8 cellular contexts compared by ENCODE assay signal in the genomic region with DNA sequence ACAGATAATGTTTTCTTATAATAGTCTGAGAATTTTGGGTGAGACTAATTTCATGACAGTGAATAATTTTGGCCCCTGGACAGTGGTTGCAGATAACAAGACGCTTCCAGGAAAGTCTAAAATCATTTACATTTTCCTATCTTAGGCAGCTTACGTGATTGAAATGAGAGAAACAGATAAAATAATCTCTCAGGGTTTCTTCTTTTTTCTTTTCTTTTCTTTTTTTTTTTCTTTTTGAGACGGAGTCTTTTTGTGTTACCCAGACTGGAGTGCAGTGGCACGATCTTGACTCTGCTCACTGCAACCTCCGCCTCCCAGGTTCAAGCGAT. TPM values are rescaled to one million over a fixed set of nuclear protein-coding genes. Genes with fewer than 3 reads are reported as not detected.
DNase-seq lines count a peak whose midpoint lies in the region; ATAC-seq, FAIRE-seq and TF ChIP-seq lines count a peak whose summit lies in the region.

No MANE protein-coding gene starts in this region.

- TF ChIP-seq CTCF in KMS-11 (conservative IDR thresholded peaks at IDR 0.05; ENCODE audit: low read depth, low read length) (no peak), adrenal gland (IDR thresholded peaks at IDR 0.05) (no peak), natural killer cell (IDR thresholded peaks at IDR 0.05) (no peak)

- no peaks in the 10 kb centered on the region for H3K27me3 Mint-ChIP-seq in natural killer cell (ENCODE audit: low read depth in 2 of 2)

- intact Hi-C loops in adrenal gland (cut with DNase I): loop anchor here (5.0 kb wide), 1 partner anchor 86 kb away; no protein-coding TSS in a partner anchor
- intact Hi-C loops in natural killer cell (cut with micrococcal nuclease): loop anchor here (1.0 to 5.0 kb wide), 4 partner anchors 65 to 211 kb away; no protein-coding TSS in a partner anchor

- no peak overlapping the region for H3K4me3 ChIP-seq in BLaER1 treated with 17β-estradiol and CSF1 and Interleukin-3, amounts not matched to agents 10 nM and 100 nM
- H3K4me3 ChIP-seq in KMS-11 (IDR thresholded peaks at IDR 0.05; ENCODE audit: insufficient read depth, low read depth, low read length) (no peak overlapping the region), adrenal gland (no peak overlapping the region)

- no peaks in the 10 kb centered on the region for H3K36me3 ChIP-seq in BLaER1 treated with 17β-estradiol and CSF1 and Interleukin-3, amounts not matched to agents 10 nM and 100 nM
- H3K36me3 ChIP-seq in KMS-11 (ENCODE audit: insufficient read depth): no peaks in the 10 kb centered on the region
- no peaks in the 10 kb centered on the region for H3K36me3 ChIP-seq in adrenal gland (replicated peaks in 1 of 2)

- WGBS in adrenal gland, 4 donors: 49 to 59% (median 55%) methylated on average over 6 of the region's 6 CpGs

- H3K27ac ChIP-seq in BLaER1 treated with 17β-estradiol and CSF1 and Interleukin-3, amounts not matched to agents 10 nM and 100 nM: peak overlapping the region in 4 of 11 experiments; percentile 15 to 54 (median 34); a peak in 4 of 22 replicates
- H3K27ac ChIP-seq in KMS-11 (no peak overlapping the region), adrenal gland (peak overlapping the region in 4 of 5 donors; percentile 27 to 93 (median 83))

- peak overlapping the region; percentile 2 to 71 for H3K27ac Mint-ChIP-seq in natural killer cell

- H3K9me3 ChIP-seq in BLaER1 treated with 17β-estradiol and CSF1 and Interleukin-3, amounts not matched to agents 10 nM and 100 nM (replicated peaks in 1 of 11): peaks cover 0 to 8% (median 6%) of the 10 kb centered on the region in 11 experiments; a peak in 9 of 22 replicates
- no peaks in the 10 kb centered on the region for H3K9me3 ChIP-seq in adrenal gland (replicated peaks in 1 of 3)

- DNase-seq in adrenal gland (no peak), natural killer cell (no peak), NCI-H2171 treated with DMSO at 0.1 percent for 48 hours (lab: John Stamatoyannopoulos, UW) (no peak), NCI-H2107 treated with DMSO at 0.1 percent for 48 hours (lab: John Stamatoyannopoulos, UW; ENCODE audit: unreplicated experiment) (no peak), H54 (ENCODE audit: insufficient read length, low spot score) (no peak)

- H2AFZ ChIP-seq in KMS-11 (ENCODE audit: low read depth): peak overlapping the region; percentile 35; the same call in 1 of the 2 replicates

- H4K20me1 ChIP-seq in BLaER1 treated with 17β-estradiol and CSF1 and Interleukin-3, amounts not matched to agents 10 nM and 100 nM: peaks cover 0 to 4% (median 0%) of the 10 kb centered on the region in 11 experiments; a peak in 4 of 22 replicates
- no peaks in the 10 kb centered on the region for H4K20me1 ChIP-seq in KMS-11 (ENCODE audit: insufficient read depth)

- ATAC-seq in natural killer cell (no peak), GM18517 (IDR thresholded peaks at IDR 0.05; ENCODE audit: unreplicated experiment) (no peak)

- peak overlapping the region; percentile 19 for H3K4me3 Mint-ChIP-seq in natural killer cell

- peaks cover 0 to 34% (median 27%) of the 10 kb centered on the region in 11 experiments; a peak in 19 of 22 replicates for H3K27me3 ChIP-seq in BLaER1 treated with 17β-estradiol and CSF1 and Interleukin-3, amounts not matched to agents 10 nM and 100 nM
- H3K27me3 ChIP-seq in KMS-11 (ENCODE audit: insufficient read depth, low read depth) (no peaks in the 10 kb centered on the region), adrenal gland (no peaks in the 10 kb centered on the region)

- TF ChIP-seq POLR2A in adrenal gland (IDR thresholded peaks at IDR 0.05) (no peak), H54 (IDR thresholded peaks at IDR 0.05; ENCODE audit: low read depth, low read length) (no peak)

- peak overlapping the region in 8 of 11 experiments; percentile 9 to 84 (median 58); a peak in 15 of 22 replicates for H3K4me2 ChIP-seq in BLaER1 treated with 17β-estradiol and CSF1 and Interleukin-3, amounts not matched to agents 10 nM and 100 nM
- H3K4me2 ChIP-seq in KMS-11: peak overlapping the region; percentile 43; the same call in 1 of the 2 replicates

- peaks cover 42 to 47% of the 10 kb centered on the region in 2 donors for H3K4me1 Mint-ChIP-seq in natural killer cell

- H3K36me3 Mint-ChIP-seq in natural killer cell: no peaks in the 10 kb centered on the region

- no peaks in the 10 kb centered on the region for H3K9me3 Mint-ChIP-seq in natural killer cell

- H3K9ac ChIP-seq in BLaER1 treated with 17β-estradiol and CSF1 and Interleukin-3, amounts not matched to agents 10 nM and 100 nM: peak overlapping the region in 5 of 11 experiments; percentile 32 to 54 (median 43); a peak in 4 of 22 replicates
- H3K9ac ChIP-seq in KMS-11: no peak overlapping the region

- peaks cover 25 to 72% (median 47%) of the 10 kb centered on the region in 10 experiments for H3K4me1 ChIP-seq in BLaER1 treated with 17β-estradiol and CSF1 and Interleukin-3, amounts not matched to agents 10 nM and 100 nM
- peaks cover 15% of the 10 kb centered on the region for H3K4me1 ChIP-seq in KMS-11 (ENCODE audit: low read depth, poor library complexity, severe bottlenecking)
- peaks cover 13 to 30% of the 10 kb centered on the region in 2 donors for H3K4me1 ChIP-seq in adrenal gland (replicated peaks in 1 of 2)

- H3K79me2 ChIP-seq in KMS-11 (ENCODE audit: insufficient read depth, low read depth): no peaks in the 10 kb centered on the region

- FAIRE-seq in H54 (lab: Jason Lieb, UNC): no peak

RNA-seq across cellular contexts. Expression of gene SERPINB1, which starts 4.2 kb away (rescaled TPM):
- total RNA-seq in adrenal gland (100 to 1,000 TPM in 2 of 8 donors, 10 to 100 TPM in 6; 55.9 to 159 (median 66.8) TPM), natural killer cell (10 to 100 TPM; 74.8 to 80.2 (median 78.1) TPM)
- 100 to 1,000 TPM in 1 of 3 donors, 10 to 100 TPM in 2; 33.4 to 128 (median 56.2) TPM for polyA plus RNA-seq in adrenal gland

RNA-seq across cellular contexts. Expression of gene SERPINB9, which starts 57.3 kb away (rescaled TPM):
- total RNA-seq in adrenal gland: 10 to 100 TPM in 6 of 8 donors, 1 to 10 TPM in 2; 7.1 to 26.9 (median 21.4) TPM
- 10 to 100 TPM in 1 of 3 donors, 1 to 10 TPM in 2; 6.5 to 12.3 (median 7.4) TPM for polyA plus RNA-seq in adrenal gland
- total RNA-seq in natural killer cell: 10 to 100 TPM; 34.9 to 54.3 (median 47.3) TPM
